ENCODE assay signal across 35 cellular contexts in genomic region chr15:54345827-54346226, GRCh38.
A peak's percentile ranks its signal among the peaks of the same experiment; 100 is the strongest.
DNase-seq lines count a peak whose midpoint lies in the region; ATAC-seq, FAIRE-seq and TF ChIP-seq lines count a peak whose summit lies in the region.
"Had no signal": no experiment of that assay in that cellular context is flagged by ENCODE, and none has a peak within 500 bp of the region (broad histone marks: within the 10 kb centered on the region; RNA-seq: fewer than 3 reads in every experiment).

No MANE protein-coding gene starts in this region.

- peaks cover 39% of the 10 kb centered on the region for H3K4me1 ChIP-seq in OCI-LY3 (ENCODE audit: low read length)
- no peaks in the 10 kb centered on the region for H3K4me1 ChIP-seq in GM12878 (ENCODE audit: control insufficient read depth, insufficient read depth, low read length)
- H3K4me1 ChIP-seq: A549; BE2C; BLaER1; BLaER1 treated with 17β-estradiol and CSF1 and Interleukin-3, amounts not matched to agents 10 nM and 100 nM; Caco-2 had no signal

- TF ChIP-seq EP300 in GM12878 (IDR thresholded peaks at IDR 0.05; ENCODE audit: borderline replicate concordance in 1 of 2, control insufficient read depth in 1 of 2, low read depth in 2 of 2, low read length in 2 of 2): peak in 1 of 2 experiments; percentile 18; a peak in 1 of 4 replicates

- H3K79me2 ChIP-seq in OCI-LY3 (ENCODE audit: low read length): no peaks in the 10 kb centered on the region
- H3K79me2 ChIP-seq in GM12878 (ENCODE audit: control insufficient read depth, insufficient read depth, low read length): no peaks in the 10 kb centered on the region

- H3K27ac ChIP-seq in OCI-LY3 (ENCODE audit: low read length) (peak overlapping the region; percentile 82), GM12878 (ENCODE audit: control insufficient read depth, insufficient read depth) (no peak overlapping the region)
- H3K27ac ChIP-seq: 22Rv1; A549; BLaER1; BLaER1 treated with 17β-estradiol and CSF1 and Interleukin-3, amounts not matched to agents 10 nM and 100 nM; C4-2B had no signal

- RAD21 ChIA-PET in GM12878 (lab: Charles Lee; ENCODE audit: unreplicated experiment): interaction anchor here (0.7 to 6.2 kb wide), 20 partner anchors 21 to 822 kb away, joined by 3 to 65 read pairs (median 5); no protein-coding TSS in a partner anchor

- no peaks in the 10 kb centered on the region for H3K27me3 Mint-ChIP-seq in WTC11 (ENCODE audit: low read depth)
- H3K27me3 Mint-ChIP-seq in HFFc6 (ENCODE audit: insufficient read depth): no peaks in the 10 kb centered on the region
- H3K27me3 Mint-ChIP-seq: B cell; CD4-positive, alpha-beta memory T cell; CD4-positive, alpha-beta T cell; CD8-positive, alpha-beta memory T cell had no signal

- TF ChIP-seq RAD21 in GM12878 (IDR thresholded peaks at IDR 0.05; ENCODE audit: insufficient read depth, low read depth, low read length): no peak

- peak overlapping the region; percentile 59 for H3K4me2 ChIP-seq in OCI-LY3 (ENCODE audit: low read length)
- no peak overlapping the region for H3K4me2 ChIP-seq in GM12878 (ENCODE audit: control insufficient read depth, insufficient read depth)
- H3K4me2 ChIP-seq: A549; BLaER1; BLaER1 treated with 17β-estradiol and CSF1 and Interleukin-3, amounts not matched to agents 10 nM and 100 nM had no signal

- no TSS peak for BruUV-seq in GM12878 (replicated peaks; lab: Mats Ljungman, UMichigan)

- no peaks in the 10 kb centered on the region for H3K36me3 ChIP-seq in OCI-LY3 (replicated peaks; ENCODE audit: low read depth, low read length)
- H3K36me3 ChIP-seq in GM12878 (ENCODE audit: control insufficient read depth in 2 of 2, insufficient read depth in 2 of 2, low read length in 1 of 2): no peaks in the 10 kb centered on the region
- H3K36me3 ChIP-seq: BE2C; BLaER1; BLaER1 treated with 17β-estradiol and CSF1 and Interleukin-3, amounts not matched to agents 10 nM and 100 nM had no signal

- TF ChIP-seq CTCF in OCI-LY3 (IDR thresholded peaks at IDR 0.05; ENCODE audit: low read depth, low read length) (no peak), WTC11 (IDR thresholded peaks at IDR 0.05) (no peak), GM12878 (IDR thresholded peaks at IDR 0.05 in 2 of 3, conservative IDR thresholded peaks at IDR 0.05 in 1 of 3; ENCODE audit: control insufficient read depth in 2 of 3, extremely low read depth in 1 of 3, insufficient read depth in 1 of 3, low read depth in 3 of 3, low read length in 3 of 3) (no peak), HFFc6 (IDR thresholded peaks at IDR 0.05) (no peak)

- H3K36me3 Mint-ChIP-seq in WTC11: no peaks in the 10 kb centered on the region
- peaks cover 7% of the 10 kb centered on the region; the same call in 1 of the 2 replicates for H3K36me3 Mint-ChIP-seq in HFFc6 (ENCODE audit: low read depth)
- H3K36me3 Mint-ChIP-seq: CD14-positive monocyte; CD4-positive, alpha-beta memory T cell; CD4-positive, CD25-positive, alpha-beta regulatory T cell; CD8-positive, alpha-beta memory T cell; CD8-positive, alpha-beta T cell had no signal

- 31% methylated on average over 7 of the region's 7 CpGs for WGBS in GM12878 (ENCODE audit: insufficient coverage, insufficient replicate concordance, low lambda C conversion rate, missing lambda C conversion rate)

- FAIRE-seq in GM12891 (lab: Jason Lieb, UNC) (no peak), GM12878 (lab: Jason Lieb, UNC) (no peak)
- FAIRE-seq: A204.1, A549, D721Med had no signal

- H3K4me3 ChIP-seq in OCI-LY3 (ENCODE audit: low read length): peak overlapping the region; percentile 27
- no peak overlapping the region for H3K4me3 ChIP-seq in GM12878
- H3K4me3 ChIP-seq: A549; BLaER1; BLaER1 treated with 17β-estradiol and CSF1 and Interleukin-3, amounts not matched to agents 10 nM and 100 nM had no signal

- H2AFZ ChIP-seq in OCI-LY3 (ENCODE audit: low read depth, low read length) (0 out of 2 replicates have a peak overlapping the region, but pooled peaks have one; percentile 16), GM12878 (ENCODE audit: control insufficient read depth, low read depth, low read length) (no peak overlapping the region)

- H3K9ac ChIP-seq in OCI-LY3 (ENCODE audit: low read length) (peak overlapping the region; percentile 6; the same call in 1 of the 2 replicates), GM12878 (ENCODE audit: control insufficient read depth, insufficient read depth, low read length) (no peak overlapping the region)
- H3K9ac ChIP-seq: BLaER1; BLaER1 treated with 17β-estradiol and CSF1 and Interleukin-3, amounts not matched to agents 10 nM and 100 nM had no signal

- no peaks in the 10 kb centered on the region for H4K20me1 ChIP-seq in OCI-LY3 (ENCODE audit: insufficient read depth, low read length)
- H4K20me1 ChIP-seq in GM12878 (ENCODE audit: control insufficient read depth, insufficient read depth): no peaks in the 10 kb centered on the region
- H4K20me1 ChIP-seq: BLaER1; BLaER1 treated with 17β-estradiol and CSF1 and Interleukin-3, amounts not matched to agents 10 nM and 100 nM had no signal

- intact Hi-C loops in GM12878 (cut with micrococcal nuclease; ENCODE audit: unreplicated experiment): loop anchor here (2.0 to 5.0 kb wide), 4 partner anchors 39 to 264 kb away; no protein-coding TSS in a partner anchor

- H3K9me3 ChIP-seq in OCI-LY3 (ENCODE audit: insufficient read depth, low read length) (no peaks in the 10 kb centered on the region), GM12878 (replicated peaks; ENCODE audit: control insufficient read depth, insufficient read depth, low read length) (no peaks in the 10 kb centered on the region)
- H3K9me3 ChIP-seq: A549; BE2C; BLaER1; BLaER1 treated with 17β-estradiol and CSF1 and Interleukin-3, amounts not matched to agents 10 nM and 100 nM; Caco-2 had no signal

- H3K27ac Mint-ChIP-seq in WTC11 (peak overlapping the region; percentile 7; the same call in 1 of the 2 replicates), HFFc6 (no peak overlapping the region)
- H3K27ac Mint-ChIP-seq: B cell; CD14-positive monocyte; CD4-positive, alpha-beta memory T cell; CD4-positive, alpha-beta T cell; CD4-positive, CD25-positive, alpha-beta regulatory T cell; CD8-positive, alpha-beta T cell had no signal

- ATAC-seq in WTC11 (no peak), GM12878 (peak; percentile 55), GM21390 (IDR thresholded peaks at IDR 0.05; ENCODE audit: unreplicated experiment) (no peak)
- ATAC-seq: A549; CD8-positive, alpha-beta T cell had no signal

- H3K4me3 Mint-ChIP-seq in WTC11: no peak overlapping the region
- no peak overlapping the region for H3K4me3 Mint-ChIP-seq in HFFc6
- H3K4me3 Mint-ChIP-seq: B cell; CD14-positive monocyte; CD4-positive, alpha-beta memory T cell; CD4-positive, alpha-beta T cell; CD4-positive, CD25-positive, alpha-beta regulatory T cell; CD8-positive, alpha-beta memory T cell; CD8-positive, alpha-beta T cell had no signal

- H3K27me3 ChIP-seq in OCI-LY3 (ENCODE audit: low read depth, low read length) (no peaks in the 10 kb centered on the region), GM12878 (replicated peaks in 1 of 2; ENCODE audit: control insufficient read depth in 2 of 2, insufficient read depth in 2 of 2, low read length in 1 of 2) (no peaks in the 10 kb centered on the region)
- H3K27me3 ChIP-seq: BE2C; BLaER1; BLaER1 treated with 17β-estradiol and CSF1 and Interleukin-3, amounts not matched to agents 10 nM and 100 nM had no signal

- SMC1A ChIA-PET in GM12878 (lab: Charles Lee; ENCODE audit: uncharacterized antibody, unreplicated experiment): interaction anchor here (0.6 to 4.6 kb wide), 26 partner anchors 8 to 764 kb away, joined by 3 to 64 read pairs (median 5); no protein-coding TSS in a partner anchor

- in situ Hi-C loops in GM12878 (cut with MboI): no loop called here

- H3K4me1 Mint-ChIP-seq in WTC11 (no peaks in the 10 kb centered on the region), HFFc6 (ENCODE audit: low read depth) (no peaks in the 10 kb centered on the region)
- H3K4me1 Mint-ChIP-seq: B cell; CD14-positive monocyte; CD4-positive, alpha-beta memory T cell; CD4-positive, CD25-positive, alpha-beta regulatory T cell; CD8-positive, alpha-beta memory T cell had no signal

- CTCF ChIA-PET in WTC11 (lab: Charles Lee) (no interaction called here), GM12878 (lab: Yijun Ruan, JAX) (interaction anchor here (0.7 to 1.6 kb wide), 6 partner anchors 18 to 166 kb away, joined by 3 to 4 read pairs (median 3); no protein-coding TSS in a partner anchor)

- no peak for TF ChIP-seq POLR2A in GM12891 (IDR thresholded peaks at IDR 0.05; ENCODE audit: low read depth, low read length)
- no peak for TF ChIP-seq POLR2A in GM12878 (IDR thresholded peaks at IDR 0.05; ENCODE audit: low read depth, low read length)

- POLR2A ChIA-PET in WTC11 (lab: Charles Lee): no interaction called here
- POLR2A ChIA-PET in GM12878 (lab: Charles Lee): interaction anchor here (1.0 to 2.1 kb wide), 3 partner anchors 35 to 170 kb away, joined by 3 to 6 read pairs (median 5); no protein-coding TSS in a partner anchor

- no peak for DNase-seq in GM12891 (ENCODE audit: insufficient read length, low spot score)
- DNase-seq in WTC11 (ENCODE audit: low spot score): no peak
- no peak for DNase-seq in GM12878 (ENCODE audit: low read depth, low spot score)
- no peak for DNase-seq in iPS-NIHi11 (ENCODE audit: low spot score)
- no peak for DNase-seq in HFFc6
- no peak for DNase-seq in NK-92 treated with Interleukin-12 subunit alpha and Interleukin-12 subunit beta, amount 100 ng/mL, for 24 hours (lab: John Stamatoyannopoulos, UW)
- DNase-seq: 8988T; ACHN; AML-193; BE2C; Caco-2; Calu3; CD4-positive, alpha-beta memory T cell; CD4-positive, alpha-beta T cell; CD4-positive, CD25-positive, alpha-beta regulatory T cell; CD8-positive, alpha-beta memory T cell; CD8-positive, alpha-beta T cell; COR-L47; DMS 273 treated with DMSO at 0.1 percent for 48 hours; DMS153; DMS79; DMS79 treated with DMSO at 0.1 percent for 48 hours; DND-41; EL had no signal

- H3K9me3 Mint-ChIP-seq in WTC11 (peaks cover 4% of the 10 kb centered on the region), HFFc6 (peaks cover 32% of the 10 kb centered on the region)

TF ChIP-seq in GM12891, 5 proteins besides CTCF, POLR2A, EP300 and RAD21:
- peak; percentile 29; the same call in 1 of the 2 replicates for TF ChIP-seq SPI1 (IDR thresholded peaks at IDR 0.05; ENCODE audit: low read depth, low read length)
- TF ChIP-seq PAX5 (IDR thresholded peaks at IDR 0.05; ENCODE audit: insufficient read depth, low read length, severe bottlenecking): no peak

TF ChIP-seq in WTC11, 78 proteins besides CTCF, POLR2A, EP300 and RAD21:
- TF ChIP-seq IRF2 (CRISPR knock-in tag; IDR thresholded peaks at IDR 0.05; ENCODE audit: borderline replicate concordance, low read depth) (no peak), TP53 (CRISPR knock-in tag; IDR thresholded peaks at IDR 0.05) (no peak), CREM (CRISPR knock-in tag; IDR thresholded peaks at IDR 0.05) (no peak)
